In genomic region chr1:206766251-206766856, GRCh38 we compare ENCODE assay signal across 1 cellular context.
TF ChIP-seq lines count a peak whose summit lies in the region.

No MANE protein-coding gene starts in this region.

TF ChIP-seq in K562, 482 proteins besides CTCF, POLR2A, EP300 and RAD21 (continued from another document and continues in another):
- TF ChIP-seq THRA (IDR thresholded peaks at IDR 0.05) = no peak
- no peak for TF ChIP-seq SNRNP70 (optimal IDR thresholded peaks at IDR 0.05; ENCODE audit: low read depth, low read length)
- TF ChIP-seq RHOXF2B (CRISPR knock-in tag; conservative IDR thresholded peaks at IDR 0.05) = no peak
- no peak for TF ChIP-seq SLC30A9 (CRISPR knock-in tag; IDR thresholded peaks at IDR 0.05)
- TF ChIP-seq OTX1 (CRISPR knock-in tag; IDR thresholded peaks at IDR 0.05) = 0 out of 2 replicates have a peak, but pooled peaks have one; percentile 12
- no peak for TF ChIP-seq ZNF347 (CRISPR knock-in tag; IDR thresholded peaks at IDR 0.05; ENCODE audit: low read depth)
- TF ChIP-seq, protein P1, sequence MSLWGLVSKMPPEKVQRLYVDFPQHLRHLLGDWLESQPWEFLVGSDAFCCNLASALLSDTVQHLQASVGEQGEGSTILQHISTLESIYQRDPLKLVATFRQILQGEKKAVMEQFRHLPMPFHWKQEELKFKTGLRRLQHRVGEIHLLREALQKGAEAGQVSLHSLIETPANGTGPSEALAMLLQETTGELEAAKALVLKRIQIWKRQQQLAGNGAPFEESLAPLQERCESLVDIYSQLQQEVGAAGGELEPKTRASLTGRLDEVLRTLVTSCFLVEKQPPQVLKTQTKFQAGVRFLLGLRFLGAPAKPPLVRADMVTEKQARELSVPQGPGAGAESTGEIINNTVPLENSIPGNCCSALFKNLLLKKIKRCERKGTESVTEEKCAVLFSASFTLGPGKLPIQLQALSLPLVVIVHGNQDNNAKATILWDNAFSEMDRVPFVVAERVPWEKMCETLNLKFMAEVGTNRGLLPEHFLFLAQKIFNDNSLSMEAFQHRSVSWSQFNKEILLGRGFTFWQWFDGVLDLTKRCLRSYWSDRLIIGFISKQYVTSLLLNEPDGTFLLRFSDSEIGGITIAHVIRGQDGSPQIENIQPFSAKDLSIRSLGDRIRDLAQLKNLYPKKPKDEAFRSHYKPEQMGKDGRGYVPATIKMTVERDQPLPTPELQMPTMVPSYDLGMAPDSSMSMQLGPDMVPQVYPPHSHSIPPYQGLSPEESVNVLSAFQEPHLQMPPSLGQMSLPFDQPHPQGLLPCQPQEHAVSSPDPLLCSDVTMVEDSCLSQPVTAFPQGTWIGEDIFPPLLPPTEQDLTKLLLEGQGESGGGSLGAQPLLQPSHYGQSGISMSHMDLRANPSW (CRISPR knock-in tag; IDR thresholded peaks at IDR 0.05) = no peak
- no peak for TF ChIP-seq SRF (CRISPR knock-in tag; IDR thresholded peaks at IDR 0.05)
- TF ChIP-seq ZNF76 (CRISPR knock-in tag; IDR thresholded peaks at IDR 0.05; ENCODE audit: borderline replicate concordance) = no peak
- no peak for TF ChIP-seq PTTG1 (tag; IDR thresholded peaks at IDR 0.05; ENCODE audit: low read depth)
- no peak; the same call in 1 of the 2 replicates for TF ChIP-seq FOXJ2 (tag; IDR thresholded peaks at IDR 0.05)
- TF ChIP-seq THAP7 (CRISPR knock-in tag; IDR thresholded peaks at IDR 0.05) = no peak
- TF ChIP-seq ZBTB26 (CRISPR knock-in tag; IDR thresholded peaks at IDR 0.05) = no peak
- no peak for TF ChIP-seq ZNF644 (tag; IDR thresholded peaks at IDR 0.05; ENCODE audit: low read depth)
- no peak for TF ChIP-seq RBM39 (optimal IDR thresholded peaks at IDR 0.05; ENCODE audit: low read depth, low read length)
- no peak for TF ChIP-seq BMI1 (IDR thresholded peaks at IDR 0.05; ENCODE audit: low read length)
- TF ChIP-seq NELFE (IDR thresholded peaks at IDR 0.05; ENCODE audit: insufficient read depth, insufficient read length) = no peak
- no peak for TF ChIP-seq MXD1 (CRISPR knock-in tag; IDR thresholded peaks at IDR 0.05; ENCODE audit: borderline replicate concordance, poor library complexity, severe bottlenecking)
- peak; percentile 97 to 99 for TF ChIP-seq FOXA3 (CRISPR knock-in tag; conservative IDR thresholded peaks at IDR 0.05 in 1 of 2, IDR thresholded peaks at IDR 0.05 in 1 of 2)
- TF ChIP-seq ZNF695 (CRISPR knock-in tag; IDR thresholded peaks at IDR 0.05) = no peak
- peak; percentile 20; the same call in 1 of the 2 replicates for TF ChIP-seq ZNF175 (CRISPR knock-in tag; IDR thresholded peaks at IDR 0.05; ENCODE audit: low read depth)
- no peak for TF ChIP-seq SRSF7 (optimal IDR thresholded peaks at IDR 0.05; ENCODE audit: low read depth, low read length)
- TF ChIP-seq PYGO2 (tag; IDR thresholded peaks at IDR 0.05) = no peak
- no peak for TF ChIP-seq TGIF2 (CRISPR knock-in tag; IDR thresholded peaks at IDR 0.05)
- TF ChIP-seq, protein P2, sequence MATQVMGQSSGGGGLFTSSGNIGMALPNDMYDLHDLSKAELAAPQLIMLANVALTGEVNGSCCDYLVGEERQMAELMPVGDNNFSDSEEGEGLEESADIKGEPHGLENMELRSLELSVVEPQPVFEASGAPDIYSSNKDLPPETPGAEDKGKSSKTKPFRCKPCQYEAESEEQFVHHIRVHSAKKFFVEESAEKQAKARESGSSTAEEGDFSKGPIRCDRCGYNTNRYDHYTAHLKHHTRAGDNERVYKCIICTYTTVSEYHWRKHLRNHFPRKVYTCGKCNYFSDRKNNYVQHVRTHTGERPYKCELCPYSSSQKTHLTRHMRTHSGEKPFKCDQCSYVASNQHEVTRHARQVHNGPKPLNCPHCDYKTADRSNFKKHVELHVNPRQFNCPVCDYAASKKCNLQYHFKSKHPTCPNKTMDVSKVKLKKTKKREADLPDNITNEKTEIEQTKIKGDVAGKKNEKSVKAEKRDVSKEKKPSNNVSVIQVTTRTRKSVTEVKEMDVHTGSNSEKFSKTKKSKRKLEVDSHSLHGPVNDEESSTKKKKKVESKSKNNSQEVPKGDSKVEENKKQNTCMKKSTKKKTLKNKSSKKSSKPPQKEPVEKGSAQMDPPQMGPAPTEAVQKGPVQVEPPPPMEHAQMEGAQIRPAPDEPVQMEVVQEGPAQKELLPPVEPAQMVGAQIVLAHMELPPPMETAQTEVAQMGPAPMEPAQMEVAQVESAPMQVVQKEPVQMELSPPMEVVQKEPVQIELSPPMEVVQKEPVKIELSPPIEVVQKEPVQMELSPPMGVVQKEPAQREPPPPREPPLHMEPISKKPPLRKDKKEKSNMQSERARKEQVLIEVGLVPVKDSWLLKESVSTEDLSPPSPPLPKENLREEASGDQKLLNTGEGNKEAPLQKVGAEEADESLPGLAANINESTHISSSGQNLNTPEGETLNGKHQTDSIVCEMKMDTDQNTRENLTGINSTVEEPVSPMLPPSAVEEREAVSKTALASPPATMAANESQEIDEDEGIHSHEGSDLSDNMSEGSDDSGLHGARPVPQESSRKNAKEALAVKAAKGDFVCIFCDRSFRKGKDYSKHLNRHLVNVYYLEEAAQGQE (CRISPR knock-in tag; IDR thresholded peaks at IDR 0.05; ENCODE audit: low read depth) = no peak
- no peak for TF ChIP-seq NFE2L1 (tag; IDR thresholded peaks at IDR 0.05; ENCODE audit: borderline replicate concordance, low read depth)
- TF ChIP-seq TARDBP (IDR thresholded peaks at IDR 0.05) = no peak
- TF ChIP-seq ARID4B (CRISPR knock-in tag; IDR thresholded peaks at IDR 0.05) = no peak
- no peak for TF ChIP-seq MYBL2 (IDR thresholded peaks at IDR 0.05; ENCODE audit: low read depth)
- no peak for TF ChIP-seq MYBL2 (CRISPR knock-in tag; IDR thresholded peaks at IDR 0.05; ENCODE audit: borderline replicate concordance)
- no peak for TF ChIP-seq GABPB2 (CRISPR knock-in tag; conservative IDR thresholded peaks at IDR 0.05)
- TF ChIP-seq, protein P3, sequence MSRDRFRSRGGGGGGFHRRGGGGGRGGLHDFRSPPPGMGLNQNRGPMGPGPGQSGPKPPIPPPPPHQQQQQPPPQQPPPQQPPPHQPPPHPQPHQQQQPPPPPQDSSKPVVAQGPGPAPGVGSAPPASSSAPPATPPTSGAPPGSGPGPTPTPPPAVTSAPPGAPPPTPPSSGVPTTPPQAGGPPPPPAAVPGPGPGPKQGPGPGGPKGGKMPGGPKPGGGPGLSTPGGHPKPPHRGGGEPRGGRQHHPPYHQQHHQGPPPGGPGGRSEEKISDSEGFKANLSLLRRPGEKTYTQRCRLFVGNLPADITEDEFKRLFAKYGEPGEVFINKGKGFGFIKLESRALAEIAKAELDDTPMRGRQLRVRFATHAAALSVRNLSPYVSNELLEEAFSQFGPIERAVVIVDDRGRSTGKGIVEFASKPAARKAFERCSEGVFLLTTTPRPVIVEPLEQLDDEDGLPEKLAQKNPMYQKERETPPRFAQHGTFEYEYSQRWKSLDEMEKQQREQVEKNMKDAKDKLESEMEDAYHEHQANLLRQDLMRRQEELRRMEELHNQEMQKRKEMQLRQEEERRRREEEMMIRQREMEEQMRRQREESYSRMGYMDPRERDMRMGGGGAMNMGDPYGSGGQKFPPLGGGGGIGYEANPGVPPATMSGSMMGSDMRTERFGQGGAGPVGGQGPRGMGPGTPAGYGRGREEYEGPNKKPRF (IDR thresholded peaks at IDR 0.05; ENCODE audit: low read depth, low read length) = no peak
- TF ChIP-seq ZNF589 (CRISPR knock-in tag; IDR thresholded peaks at IDR 0.05; ENCODE audit: low read depth) = no peak; the same call in 1 of the 2 replicates
- no peak for TF ChIP-seq PTRF (tag; IDR thresholded peaks at IDR 0.05)
- TF ChIP-seq PPARD (CRISPR knock-in tag; IDR thresholded peaks at IDR 0.05) = no peak
- TF ChIP-seq ZNF707 (CRISPR knock-in tag; conservative IDR thresholded peaks at IDR 0.05) = no peak
- TF ChIP-seq ZNF274 (IDR thresholded peaks at IDR 0.05; ENCODE audit: borderline replicate concordance, low read depth, low read length) = no peak
- peak; percentile 81 for TF ChIP-seq HES1 (IDR thresholded peaks at IDR 0.05; ENCODE audit: low read depth)
- no peak for TF ChIP-seq STAT5B (CRISPR knock-in tag; IDR thresholded peaks at IDR 0.05)
- TF ChIP-seq PRPF4 (IDR thresholded peaks at IDR 0.05; ENCODE audit: insufficient read depth, low read depth, low read length, poor library complexity, severe bottlenecking) = no peak
- TF ChIP-seq KDM1A (IDR thresholded peaks at IDR 0.05) = no peak; a peak in 1 of 4 replicates
- peak; percentile 80 for TF ChIP-seq CTBP1 (IDR thresholded peaks at IDR 0.05; ENCODE audit: borderline replicate concordance)
- TF ChIP-seq, protein P4, sequence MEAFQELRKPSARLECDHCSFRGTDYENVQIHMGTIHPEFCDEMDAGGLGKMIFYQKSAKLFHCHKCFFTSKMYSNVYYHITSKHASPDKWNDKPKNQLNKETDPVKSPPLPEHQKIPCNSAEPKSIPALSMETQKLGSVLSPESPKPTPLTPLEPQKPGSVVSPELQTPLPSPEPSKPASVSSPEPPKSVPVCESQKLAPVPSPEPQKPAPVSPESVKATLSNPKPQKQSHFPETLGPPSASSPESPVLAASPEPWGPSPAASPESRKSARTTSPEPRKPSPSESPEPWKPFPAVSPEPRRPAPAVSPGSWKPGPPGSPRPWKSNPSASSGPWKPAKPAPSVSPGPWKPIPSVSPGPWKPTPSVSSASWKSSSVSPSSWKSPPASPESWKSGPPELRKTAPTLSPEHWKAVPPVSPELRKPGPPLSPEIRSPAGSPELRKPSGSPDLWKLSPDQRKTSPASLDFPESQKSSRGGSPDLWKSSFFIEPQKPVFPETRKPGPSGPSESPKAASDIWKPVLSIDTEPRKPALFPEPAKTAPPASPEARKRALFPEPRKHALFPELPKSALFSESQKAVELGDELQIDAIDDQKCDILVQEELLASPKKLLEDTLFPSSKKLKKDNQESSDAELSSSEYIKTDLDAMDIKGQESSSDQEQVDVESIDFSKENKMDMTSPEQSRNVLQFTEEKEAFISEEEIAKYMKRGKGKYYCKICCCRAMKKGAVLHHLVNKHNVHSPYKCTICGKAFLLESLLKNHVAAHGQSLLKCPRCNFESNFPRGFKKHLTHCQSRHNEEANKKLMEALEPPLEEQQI (IDR thresholded peaks at IDR 0.05) = no peak
- TF ChIP-seq HEY1 (CRISPR knock-in tag; IDR thresholded peaks at IDR 0.05; ENCODE audit: borderline replicate concordance) = no peak
